Comparison of ENCODE assay signal across 1 cellular context in genomic region chr16:12543700-12544476, GRCh38.
TF ChIP-seq lines count a peak whose summit lies in the region.

No MANE protein-coding gene starts in this region.

TF ChIP-seq in GM12878, 131 proteins besides CTCF, POLR2A, EP300 and RAD21 (continued from another document and continues in another):
- no peak for TF ChIP-seq ZBTB40 (IDR thresholded peaks at IDR 0.05; ENCODE audit: borderline replicate concordance)
- TF ChIP-seq NFXL1 (IDR thresholded peaks at IDR 0.05; ENCODE audit: borderline replicate concordance) = no peak
- TF ChIP-seq RFX5 (IDR thresholded peaks at IDR 0.05; ENCODE audit: low read depth, low read length) = no peak
- TF ChIP-seq TARDBP (IDR thresholded peaks at IDR 0.05; ENCODE audit: borderline replicate concordance) = no peak
- no peak for TF ChIP-seq EZH2 (IDR thresholded peaks at IDR 0.05; ENCODE audit: borderline replicate concordance, control insufficient read depth, low read depth, low read length)
- no peak for TF ChIP-seq USF1 (IDR thresholded peaks at IDR 0.05; ENCODE audit: borderline replicate concordance, extremely low read length, insufficient read depth, low read depth, low read length)
- TF ChIP-seq RAD51 (IDR thresholded peaks at IDR 0.05) = no peak
- no peak for TF ChIP-seq YBX1 (IDR thresholded peaks at IDR 0.05)
- no peak for TF ChIP-seq RB1 (IDR thresholded peaks at IDR 0.05; ENCODE audit: borderline replicate concordance)
- TF ChIP-seq RELA (IDR thresholded peaks at IDR 0.05; ENCODE audit: borderline replicate concordance, partially characterized antibody) = no peak
- TF ChIP-seq WRNIP1 (IDR thresholded peaks at IDR 0.05; ENCODE audit: borderline replicate concordance, low read depth, low read length) = no peak
- no peak for TF ChIP-seq ZNF207 (IDR thresholded peaks at IDR 0.05; ENCODE audit: borderline replicate concordance)
- no peak for TF ChIP-seq KLF5 (IDR thresholded peaks at IDR 0.05; ENCODE audit: partially characterized antibody)
- no peak for TF ChIP-seq GATAD2B (conservative IDR thresholded peaks at IDR 0.05; ENCODE audit: low read depth)
- no peak for TF ChIP-seq HDAC6 (IDR thresholded peaks at IDR 0.05; ENCODE audit: unreplicated experiment)
- peak; percentile 33 to 57; a peak in 1 of 4 replicates for TF ChIP-seq BHLHE40 (IDR thresholded peaks at IDR 0.05; ENCODE audit: borderline replicate concordance in 1 of 2, low read depth in 2 of 2, low read length in 1 of 2)
- TF ChIP-seq PAX8 (IDR thresholded peaks at IDR 0.05) = no peak
- no peak for TF ChIP-seq PML (IDR thresholded peaks at IDR 0.05; ENCODE audit: low read length)
- 0 out of 2 replicates have a peak, but pooled peaks have one; percentile 11 for TF ChIP-seq PRDM15 (CRISPR knock-in tag; IDR thresholded peaks at IDR 0.05)
- TF ChIP-seq TCF12 (IDR thresholded peaks at IDR 0.05; ENCODE audit: low read depth, low read length) = peak; percentile 78
- no peak for TF ChIP-seq NFIC (IDR thresholded peaks at IDR 0.05; ENCODE audit: low read depth, low read length)
- TF ChIP-seq KAT2A (conservative IDR thresholded peaks at IDR 0.05; ENCODE audit: control insufficient read depth, low read depth, low read length) = no peak
- no peak for TF ChIP-seq FOS (IDR thresholded peaks at IDR 0.05; ENCODE audit: borderline replicate concordance, extremely low read depth, insufficient read length)
- TF ChIP-seq BACH1 (IDR thresholded peaks at IDR 0.05; ENCODE audit: borderline replicate concordance) = no peak
- no peak for TF ChIP-seq E2F4 (IDR thresholded peaks at IDR 0.05; ENCODE audit: low read depth, low read length)
- no peak for TF ChIP-seq LARP7 (IDR thresholded peaks at IDR 0.05)
- no peak for TF ChIP-seq SIX5 (IDR thresholded peaks at IDR 0.05; ENCODE audit: low read depth, low read length, severe bottlenecking)
- TF ChIP-seq NR2C1 (IDR thresholded peaks at IDR 0.05) = no peak
- peak; percentile 18; the same call in 1 of the 2 replicates for TF ChIP-seq DPF2 (IDR thresholded peaks at IDR 0.05)
- no peak for TF ChIP-seq ASH2L (IDR thresholded peaks at IDR 0.05; ENCODE audit: borderline replicate concordance, low read depth)
- TF ChIP-seq SUZ12 (IDR thresholded peaks at IDR 0.05; ENCODE audit: unreplicated experiment) = no peak
- no peak for TF ChIP-seq JUND (IDR thresholded peaks at IDR 0.05; ENCODE audit: low read depth, low read length)
- no peak for TF ChIP-seq ZNF217 (IDR thresholded peaks at IDR 0.05)
- TF ChIP-seq MEF2B (IDR thresholded peaks at IDR 0.05; ENCODE audit: partially characterized antibody, poor library complexity, severe bottlenecking) = no peak
- TF ChIP-seq HSF1 (IDR thresholded peaks at IDR 0.05; ENCODE audit: low read depth, low read length) = no peak
- TF ChIP-seq CEBPZ (IDR thresholded peaks at IDR 0.05; ENCODE audit: low read depth, low read length) = no peak
- TF ChIP-seq MTA3 (IDR thresholded peaks at IDR 0.05; ENCODE audit: borderline replicate concordance, low read length) = no peak
- TF ChIP-seq EED (IDR thresholded peaks at IDR 0.05; ENCODE audit: low read depth) = peak; percentile 92
- TF ChIP-seq HDAC2 (IDR thresholded peaks at IDR 0.05) = no peak
- no peak for TF ChIP-seq SREBF2 (IDR thresholded peaks at IDR 0.05; ENCODE audit: low read length)
- TF ChIP-seq SKIL (IDR thresholded peaks at IDR 0.05; ENCODE audit: low read depth, poor library complexity, severe bottlenecking) = no peak
- TF ChIP-seq TAF1 (IDR thresholded peaks at IDR 0.05; ENCODE audit: borderline replicate concordance, low read depth, low read length) = peak; percentile 39; the same call in 1 of the 2 replicates
- no peak for TF ChIP-seq ATF2 (IDR thresholded peaks at IDR 0.05; ENCODE audit: low read length)
- no peak for TF ChIP-seq NFYA (IDR thresholded peaks at IDR 0.05; ENCODE audit: borderline replicate concordance, low read depth, low read length)
- TF ChIP-seq TBL1XR1 (IDR thresholded peaks at IDR 0.05; ENCODE audit: low read depth, low read length) = no peak
- TF ChIP-seq CREB1 (IDR thresholded peaks at IDR 0.05; ENCODE audit: low read depth) = no peak
- no peak for TF ChIP-seq PKNOX1 (IDR thresholded peaks at IDR 0.05)
- no peak for TF ChIP-seq ZNF24 (IDR thresholded peaks at IDR 0.05)
- TF ChIP-seq STAT1 (conservative IDR thresholded peaks at IDR 0.05) = no peak
